2 cellular contexts compared by ENCODE assay signal in the genomic region with DNA sequence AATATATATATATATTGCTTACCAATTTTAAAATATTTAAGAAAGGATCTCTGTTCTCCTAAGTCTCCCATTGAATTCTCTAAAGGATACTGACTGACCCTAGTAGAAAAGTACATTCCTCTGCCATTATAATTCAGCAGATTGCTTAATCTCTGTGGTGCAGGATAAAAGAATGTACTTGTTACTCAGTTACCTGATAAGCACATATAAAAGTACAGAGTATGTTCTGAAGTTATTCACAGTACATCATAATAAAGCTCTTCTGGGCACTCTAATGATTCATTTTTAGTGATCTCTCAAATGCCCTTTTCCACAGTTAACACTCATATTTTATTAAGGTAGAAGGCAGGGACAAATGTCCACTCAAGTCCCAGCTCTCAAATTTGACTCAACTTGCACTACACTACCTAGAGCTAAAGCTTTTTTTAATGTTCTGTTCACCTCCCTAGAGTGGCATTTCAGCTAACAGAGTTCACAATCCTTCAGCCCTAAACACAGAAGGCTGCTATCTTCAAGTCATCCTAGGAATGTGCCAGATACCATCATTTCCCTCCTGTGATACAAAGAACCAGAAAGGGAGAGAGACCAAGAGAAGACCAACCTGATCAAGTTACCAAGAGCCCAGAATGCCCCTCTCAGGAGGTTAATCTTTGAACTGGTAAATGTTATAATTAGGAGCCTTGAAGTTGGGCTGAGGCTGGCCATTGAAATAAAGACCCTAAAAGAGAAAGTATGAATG.
TF ChIP-seq lines count a peak whose summit lies in the region.

No MANE protein-coding gene starts in this region.

TF ChIP-seq in A549, 52 proteins besides CTCF, POLR2A, EP300 and RAD21:
- TF ChIP-seq GATA3 (IDR thresholded peaks at IDR 0.05; ENCODE audit: borderline replicate concordance), result no peak
- TF ChIP-seq, protein P1, sequence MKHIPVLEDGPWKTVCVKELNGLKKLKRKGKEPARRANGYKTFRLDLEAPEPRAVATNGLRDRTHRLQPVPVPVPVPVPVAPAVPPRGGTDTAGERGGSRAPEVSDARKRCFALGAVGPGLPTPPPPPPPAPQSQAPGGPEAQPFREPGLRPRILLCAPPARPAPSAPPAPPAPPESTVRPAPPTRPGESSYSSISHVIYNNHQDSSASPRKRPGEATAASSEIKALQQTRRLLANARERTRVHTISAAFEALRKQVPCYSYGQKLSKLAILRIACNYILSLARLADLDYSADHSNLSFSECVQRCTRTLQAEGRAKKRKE (CRISPR knock-in tag; IDR thresholded peaks at IDR 0.05; ENCODE audit: low read depth), result no peak
- no peak for TF ChIP-seq NFE2L2 (conservative IDR thresholded peaks at IDR 0.05; ENCODE audit: low read length)
- TF ChIP-seq, protein P2, sequence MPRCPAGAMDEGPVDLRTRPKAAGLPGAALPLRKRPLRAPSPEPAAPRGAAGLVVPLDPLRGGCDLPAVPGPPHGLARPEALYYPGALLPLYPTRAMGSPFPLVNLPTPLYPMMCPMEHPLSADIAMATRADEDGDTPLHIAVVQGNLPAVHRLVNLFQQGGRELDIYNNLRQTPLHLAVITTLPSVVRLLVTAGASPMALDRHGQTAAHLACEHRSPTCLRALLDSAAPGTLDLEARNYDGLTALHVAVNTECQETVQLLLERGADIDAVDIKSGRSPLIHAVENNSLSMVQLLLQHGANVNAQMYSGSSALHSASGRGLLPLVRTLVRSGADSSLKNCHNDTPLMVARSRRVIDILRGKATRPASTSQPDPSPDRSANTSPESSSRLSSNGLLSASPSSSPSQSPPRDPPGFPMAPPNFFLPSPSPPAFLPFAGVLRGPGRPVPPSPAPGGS (IDR thresholded peaks at IDR 0.05), result no peak
- no peak for TF ChIP-seq JUN (IDR thresholded peaks at IDR 0.05)
- TF ChIP-seq POLR2AphosphoS2 (conservative IDR thresholded peaks at IDR 0.05; ENCODE audit: low read length), result no peak
- no peak for TF ChIP-seq BHLHE40 (IDR thresholded peaks at IDR 0.05; ENCODE audit: low read depth, low read length)
- no peak for TF ChIP-seq SREBF2 (IDR thresholded peaks at IDR 0.05)
- TF ChIP-seq ESRRA (IDR thresholded peaks at IDR 0.05; ENCODE audit: borderline replicate concordance, low read length), result no peak
- TF ChIP-seq FOXS1 (CRISPR knock-in tag; IDR thresholded peaks at IDR 0.05), result no peak
- no peak for TF ChIP-seq HDAC2 (IDR thresholded peaks at IDR 0.05)
TF ChIP-seq in A549: peak in this region for 0.

TF ChIP-seq in HepG2, 621 proteins besides CTCF, POLR2A, EP300 and RAD21:
- TF ChIP-seq, protein P3, sequence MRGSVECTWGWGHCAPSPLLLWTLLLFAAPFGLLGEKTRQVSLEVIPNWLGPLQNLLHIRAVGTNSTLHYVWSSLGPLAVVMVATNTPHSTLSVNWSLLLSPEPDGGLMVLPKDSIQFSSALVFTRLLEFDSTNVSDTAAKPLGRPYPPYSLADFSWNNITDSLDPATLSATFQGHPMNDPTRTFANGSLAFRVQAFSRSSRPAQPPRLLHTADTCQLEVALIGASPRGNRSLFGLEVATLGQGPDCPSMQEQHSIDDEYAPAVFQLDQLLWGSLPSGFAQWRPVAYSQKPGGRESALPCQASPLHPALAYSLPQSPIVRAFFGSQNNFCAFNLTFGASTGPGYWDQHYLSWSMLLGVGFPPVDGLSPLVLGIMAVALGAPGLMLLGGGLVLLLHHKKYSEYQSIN (CRISPR knock-in tag; IDR thresholded peaks at IDR 0.05; ENCODE audit: borderline replicate concordance), result no peak
- TF ChIP-seq DMTF1 (CRISPR knock-in tag; IDR thresholded peaks at IDR 0.05), result no peak
- TF ChIP-seq MNT (IDR thresholded peaks at IDR 0.05), result no peak
- no peak for TF ChIP-seq MED8 (CRISPR knock-in tag; IDR thresholded peaks at IDR 0.05; ENCODE audit: insufficient replicate concordance)
- no peak for TF ChIP-seq ZNF558 (CRISPR knock-in tag; IDR thresholded peaks at IDR 0.05; ENCODE audit: borderline replicate concordance)
- no peak for TF ChIP-seq DNMT3B (CRISPR knock-in tag; conservative IDR thresholded peaks at IDR 0.05)
- TF ChIP-seq MEF2D (CRISPR knock-in tag; IDR thresholded peaks at IDR 0.05), result no peak
- no peak for TF ChIP-seq NFYC (CRISPR knock-in tag; IDR thresholded peaks at IDR 0.05)
- TF ChIP-seq ZNF672 (CRISPR knock-in tag; IDR thresholded peaks at IDR 0.05), result no peak
- no peak for TF ChIP-seq ZNF883 (CRISPR knock-in tag; IDR thresholded peaks at IDR 0.05; ENCODE audit: not compliant biosample characterization)
